17 cellular contexts compared by ENCODE assay signal in the genomic region with DNA sequence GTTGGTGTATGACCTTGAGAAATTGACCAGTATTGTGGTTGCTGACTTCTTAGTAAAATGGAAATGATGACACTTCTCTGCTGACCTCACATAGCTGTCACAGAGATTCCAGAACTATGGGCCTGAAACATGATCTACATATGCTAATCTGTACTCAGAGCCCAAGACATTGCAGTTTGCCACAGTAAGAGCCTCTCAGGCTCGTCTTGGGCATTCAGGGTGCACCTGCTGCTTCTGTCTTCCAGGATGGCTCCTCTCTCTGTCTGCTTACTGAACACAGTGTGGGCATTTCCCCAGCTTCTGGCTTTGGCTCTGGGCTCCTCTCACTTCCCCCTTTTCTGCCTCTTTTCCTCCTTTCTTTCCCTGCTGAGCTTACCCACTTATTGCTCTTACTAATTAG. TPM values are rescaled to one million over a fixed set of nuclear protein-coding genes. Genes with fewer than 3 reads are reported as not detected.
A peak's percentile ranks its signal among the peaks of the same experiment; 100 is the strongest.
DNase-seq lines count a peak whose midpoint lies in the region; ATAC-seq, FAIRE-seq and TF ChIP-seq lines count a peak whose summit lies in the region.
"Had no signal": no experiment of that assay in that cellular context is flagged by ENCODE, and none has a peak within 500 bp of the region (broad histone marks: within the 10 kb centered on the region; RNA-seq: fewer than 3 reads in every experiment).

No MANE protein-coding gene starts in this region.

- peak overlapping the region in 2 of 6 donors; percentile 69 to 85 for H3K27ac Mint-ChIP-seq in naive B cell
- no peak overlapping the region for H3K27ac Mint-ChIP-seq in nephron progenitor cell
- no peak overlapping the region for H3K27ac Mint-ChIP-seq in activated CD8-positive, alpha-beta T cell treated with anti-CD3 and anti-CD28 coated beads for 36 hours
- H3K27ac Mint-ChIP-seq: brain; CD4-positive, alpha-beta T cell; natural killer cell treated with Interleukin-12 subunit alpha and Interleukin-12 subunit beta and Interleukin-15 and Interleukin-18, amount 100 ng/mL, for 72 hours had no signal

- no peak for TF ChIP-seq POLR2A in GM12891 (IDR thresholded peaks at IDR 0.05; ENCODE audit: low read depth, low read length)
- TF ChIP-seq POLR2A in K562 (conservative IDR thresholded peaks at IDR 0.05), result no peak

- intact Hi-C loops in K562 (cut with micrococcal nuclease), result loop anchor here (5.0 kb wide), 1 partner anchor 56 kb away; no protein-coding TSS in a partner anchor
- intact Hi-C loops in activated CD8-positive, alpha-beta T cell treated with anti-CD3 and anti-CD28 coated beads for 36 hours (cut with micrococcal nuclease), result no loop called here

- no peak for TF ChIP-seq RAD21 in K562 (CRISPR knock-in tag; conservative IDR thresholded peaks at IDR 0.05 in 1 of 2, IDR thresholded peaks at IDR 0.05 in 1 of 2)

- BruUV-seq in K562 (replicated peaks; lab: Mats Ljungman, UMichigan), result no TSS peak

- H3F3A ChIP-seq in MM.1S (ENCODE audit: insufficient read depth, low read length), result no peaks in the 10 kb centered on the region

- peaks cover 0 to 2% (median 0%) of the 10 kb centered on the region in 7 donors for H3K9me3 Mint-ChIP-seq in naive B cell
- no peaks in the 10 kb centered on the region for H3K9me3 Mint-ChIP-seq in nephron progenitor cell
- no peaks in the 10 kb centered on the region for H3K9me3 Mint-ChIP-seq in activated CD8-positive, alpha-beta T cell treated with anti-CD3 and anti-CD28 coated beads for 36 hours
- H3K9me3 Mint-ChIP-seq: CD4-positive, alpha-beta T cell; natural killer cell treated with Interleukin-12 subunit alpha and Interleukin-12 subunit beta and Interleukin-15 and Interleukin-18, amount 100 ng/mL, for 72 hours had no signal

- H3K36me3 Mint-ChIP-seq in naive B cell (no peaks in the 10 kb centered on the region), nephron progenitor cell (ENCODE audit: low read depth) (no peaks in the 10 kb centered on the region)
- H3K36me3 Mint-ChIP-seq in activated CD8-positive, alpha-beta T cell treated with anti-CD3 and anti-CD28 coated beads for 36 hours (ENCODE audit: low read depth), result no peaks in the 10 kb centered on the region
- H3K36me3 Mint-ChIP-seq: brain; natural killer cell treated with Interleukin-12 subunit alpha and Interleukin-12 subunit beta and Interleukin-15 and Interleukin-18, amount 100 ng/mL, for 72 hours had no signal

- H3K27me3 Mint-ChIP-seq in naive B cell, result no peaks in the 10 kb centered on the region
- H3K27me3 Mint-ChIP-seq in nephron progenitor cell (ENCODE audit: low read depth, poor library complexity), result peaks cover 15% of the 10 kb centered on the region
- no peaks in the 10 kb centered on the region for H3K27me3 Mint-ChIP-seq in activated CD8-positive, alpha-beta T cell treated with anti-CD3 and anti-CD28 coated beads for 36 hours

- in situ Hi-C loops in K562 (cut with MboI), result no loop called here

- CTCF ChIA-PET in K562 (lab: Yijun Ruan, JAX; ENCODE audit: low intra/inter-chr PET ratio), result no interaction called here
- CTCF ChIA-PET in activated CD8-positive, alpha-beta T cell treated with anti-CD3 and anti-CD28 coated beads for 36 hours (lab: Charles Lee), result interaction anchor here (0.8 kb wide), 1 partner anchor 22 kb away, joined by 3 read pairs; no protein-coding TSS in a partner anchor

- H3K4me1 Mint-ChIP-seq in naive B cell (peaks cover 0 to 8% (median 5%) of the 10 kb centered on the region in 3 donors), nephron progenitor cell (no peaks in the 10 kb centered on the region)
- H3K4me1 Mint-ChIP-seq in activated CD8-positive, alpha-beta T cell treated with anti-CD3 and anti-CD28 coated beads for 36 hours (ENCODE audit: low read depth), result no peaks in the 10 kb centered on the region
- H3K4me1 Mint-ChIP-seq: brain had no signal

- H3K27me3 ChIP-seq in MM.1S (replicated peaks; ENCODE audit: insufficient read depth, low read length) (no peaks in the 10 kb centered on the region), K562 (ENCODE audit: control insufficient read depth in 2 of 2, insufficient read depth in 2 of 2, low read length in 2 of 2) (no peaks in the 10 kb centered on the region; a peak in 1 of 5 replicates)

- H3K4me3 Mint-ChIP-seq in naive B cell (peak overlapping the region in 1 of 8 donors; percentile 10), nephron progenitor cell (no peak overlapping the region)
- no peak overlapping the region for H3K4me3 Mint-ChIP-seq in activated CD8-positive, alpha-beta T cell treated with anti-CD3 and anti-CD28 coated beads for 36 hours
- H3K4me3 Mint-ChIP-seq: brain; CD4-positive, alpha-beta T cell; natural killer cell treated with Interleukin-12 subunit alpha and Interleukin-12 subunit beta and Interleukin-15 and Interleukin-18, amount 100 ng/mL, for 72 hours had no signal

- FAIRE-seq in GM12891 (lab: Jason Lieb, UNC) (no peak), K562 (lab: Jason Lieb, UNC) (no peak)
- FAIRE-seq: GM18507 had no signal

- 0% methylated on average over 1 of the region's 1 CpG for WGBS in K562 (ENCODE audit: insufficient coverage, low coverage, missing lambda C conversion rate)

- H3K9me2 ChIP-seq in MM.1S (replicated peaks; ENCODE audit: insufficient read depth, low read length), result no peaks in the 10 kb centered on the region

- H3K27ac ChIP-seq in MM.1S (ENCODE audit: low read length) (peak overlapping the region; percentile 16; the same call in 1 of the 2 replicates), K562 (ENCODE audit: extremely low read depth, low read depth, low read length) (no peak overlapping the region)

- H3K4me3 ChIP-seq in MM.1S (ENCODE audit: low read length) (no peak overlapping the region), K562 (no peak overlapping the region)

- H3K9me3 ChIP-seq in MM.1S (replicated peaks; ENCODE audit: insufficient read depth, low read length) (no peaks in the 10 kb centered on the region), K562 (replicated peaks; ENCODE audit: control insufficient read depth, insufficient read depth, low read depth, low read length) (no peaks in the 10 kb centered on the region)

- no peaks in the 10 kb centered on the region for H3K4me1 ChIP-seq in MM.1S (ENCODE audit: low read length)
- H3K4me1 ChIP-seq in K562 (replicated peaks in 1 of 2; ENCODE audit: control insufficient read depth in 2 of 2, insufficient read depth in 2 of 2, low read length in 2 of 2), result no peaks in the 10 kb centered on the region; a peak in 1 of 5 replicates

- H3K79me2 ChIP-seq in MM.1S (ENCODE audit: low read length) (no peaks in the 10 kb centered on the region), K562 (ENCODE audit: control insufficient read depth, insufficient read depth, low read length) (no peaks in the 10 kb centered on the region)

- H3K9ac ChIP-seq in MM.1S (ENCODE audit: low read length) (no peak overlapping the region), K562 (ENCODE audit: insufficient read depth in 1 of 2, low read depth in 2 of 2, low read length in 2 of 2) (no peak overlapping the region)

- DNase-seq in GM12891 (ENCODE audit: insufficient read length, low spot score), result no peak
- DNase-seq in MM.1S, result no peak
- DNase-seq in K562 (ENCODE audit: extremely low read depth in 1 of 4, low spot score in 3 of 4), result no peak
- no peak for DNase-seq in naive B cell
- no peak for DNase-seq in nephron progenitor cell
- no peak for DNase-seq in activated CD8-positive, alpha-beta T cell treated with anti-CD3 and anti-CD28 coated beads for 36 hours
- no peak for DNase-seq in COR-L47 (lab: John Stamatoyannopoulos, UW)
- DNase-seq: activated naive CD4-positive, alpha-beta T cell treated with Interleukin-2 at 50 U/mL for 16 hours; CD4-positive, alpha-beta T cell; effector CD4-positive, alpha-beta T cell; GDM1; NCI-H1417; NCI-H446 had no signal

- no peak for TF ChIP-seq CTCF in MM.1S (IDR thresholded peaks at IDR 0.05; ENCODE audit: low read length)
- no peak for TF ChIP-seq CTCF in K562 (IDR thresholded peaks at IDR 0.05 in 2 of 3, conservative IDR thresholded peaks at IDR 0.05 in 1 of 3; ENCODE audit: insufficient read depth in 2 of 3, low read depth in 1 of 3, low read length in 3 of 3)
- TF ChIP-seq CTCF in nephron progenitor cell (IDR thresholded peaks at IDR 0.05), result no peak
- TF ChIP-seq CTCF in activated CD8-positive, alpha-beta T cell treated with anti-CD3 and anti-CD28 coated beads for 36 hours (IDR thresholded peaks at IDR 0.05), result no peak

- H4K20me1 ChIP-seq in MM.1S (ENCODE audit: insufficient read depth, low read length) (no peaks in the 10 kb centered on the region), K562 (replicated peaks; ENCODE audit: control insufficient read depth, insufficient read depth, low read length) (no peaks in the 10 kb centered on the region)

- ATAC-seq in K562, result no peak
- ATAC-seq in naive B cell (ENCODE audit: low read depth in 2 of 2), result peak; percentile 40 to 46
- ATAC-seq in activated CD8-positive, alpha-beta T cell treated with anti-CD3 and anti-CD28 coated beads for 36 hours, result no peak
- no peak for ATAC-seq in GM21576 (IDR thresholded peaks at IDR 0.05; ENCODE audit: unreplicated experiment)
- ATAC-seq: natural killer cell treated with Interleukin-12 subunit alpha and Interleukin-12 subunit beta and Interleukin-15 and Interleukin-18, amount 100 ng/mL, for 72 hours had no signal

- H2AFZ ChIP-seq in MM.1S (ENCODE audit: low read length), result no peak overlapping the region
- no peak overlapping the region for H2AFZ ChIP-seq in K562 (ENCODE audit: low read depth, low read length)

- H3K4me2 ChIP-seq in MM.1S (ENCODE audit: low read depth, low read length) (no peak overlapping the region), K562 (ENCODE audit: insufficient read depth, low read length) (no peak overlapping the region)

- POLR2A ChIA-PET in K562 (lab: Yijun Ruan, JAX), result interaction anchor here (0.5 kb wide), 1 partner anchor 181 kb away, joined by 3 read pairs; no protein-coding TSS in a partner anchor
- POLR2A ChIA-PET in activated CD8-positive, alpha-beta T cell treated with anti-CD3 and anti-CD28 coated beads for 36 hours (lab: Charles Lee), result no interaction called here

- H3K9me1 ChIP-seq in K562 (ENCODE audit: control insufficient read depth, insufficient read depth, low read length), result no peaks in the 10 kb centered on the region

- H3K36me3 ChIP-seq in MM.1S (replicated peaks; ENCODE audit: insufficient read depth, low read length) (no peaks in the 10 kb centered on the region), K562 (ENCODE audit: control insufficient read depth, insufficient read depth, low read length) (no peaks in the 10 kb centered on the region)

- no peak for TF ChIP-seq EP300 in K562 (IDR thresholded peaks at IDR 0.05; ENCODE audit: low read length)

RNA-seq across cellular contexts. Expression of a gene that starts 22.3 kb away (rescaled TPM):
- 6.2 TPM for polyA plus RNA-seq in GM12891 (2012; ENCODE audit: low read depth, missing spikeins)
- total RNA-seq in K562 (2011; cell fraction: chromatin; rRNA removed; ENCODE audit: low replicate concordance), result 0.97 and 2.0 TPM in 2 replicates
- total RNA-seq in K562 (2011; cell fraction: nucleolus; rRNA removed), result 0.50 and 1.2 TPM in 2 replicates
- total RNA-seq in K562 (2011; cell fraction: nucleoplasm; rRNA removed), result 1.5 and 2.1 TPM in 2 replicates
- 0.54 and 0.61 TPM in 2 replicates for total RNA-seq in K562 (2014; rRNA removed)
- total RNA-seq in K562 (2014; rRNA removed; fragmentation: Illumina TruSeq; extraction: Trizol), result 0.51 and 0.54 TPM in 2 replicates
- total RNA-seq in K562 (2015; rRNA removed; fragmentation: Illumina TruSeq; extraction: Trizol), result 0.38 and 0.43 TPM in 2 replicates
- total RNA-seq in K562 (2021), result 0.54 and 0.66 TPM in 2 replicates
- polyA plus RNA-seq in K562 (2011; rRNA removed), result 1.2 and 2.6 TPM in 2 replicates
- polyA plus RNA-seq in K562 (2011; cell fraction: cytosol; rRNA removed), result 0.54 and 1.6 TPM in 2 replicates
- polyA plus RNA-seq in K562 (2011; cell fraction: nucleus; rRNA removed), result 1.5 and 4.8 TPM in 2 replicates
- 0.66 and 1.3 TPM in 2 replicates for polyA plus RNA-seq in K562 (2012)
- polyA plus RNA-seq in K562 (2014; fragmentation: Illumina TruSeq; extraction: Trizol), result 0.32 and 0.58 TPM in 2 replicates
- polyA plus RNA-seq in K562 (2014; fragmentation: Nextera tagmentation; extraction: Ambion mirVana), result under 1 TPM; 0.14 to 0.20 TPM
- 0.37 and 0.73 TPM in 2 replicates for polyA plus RNA-seq in K562 (2014; rRNA removed)
- polyA minus RNA-seq in K562 (2011; rRNA and poly(A)+ RNA removed), result 1.4 and 1.6 TPM in 2 replicates
- 0.86 TPM in 1 of 2 replicates, not detected in the other for polyA minus RNA-seq in K562 (2011; cell fraction: cytosol; rRNA and poly(A)+ RNA removed)
- polyA minus RNA-seq in K562 (2011; cell fraction: nucleus; rRNA and poly(A)+ RNA removed), result 0.54 and 2.3 TPM in 2 replicates
- 10 to 100 TPM; 31.4 to 44.5 (median 32.5) TPM for polyA plus RNA-seq in naive B cell (ENCODE audit: low read depth in 6 of 6)
- total RNA-seq in activated CD8-positive, alpha-beta T cell treated with anti-CD3 and anti-CD28 coated beads for 36 hours, result 1 to 10 TPM; 3.2 to 3.4 TPM

Comparison
In these comparisons a context has a peak if more than half of its experiments do, and no peak if none do; other contexts are left out.
1. ATAC-seq: peak in naive B cell (2 of 2); none in K562 (single experiment), activated CD8-positive, alpha-beta T cell treated with anti-CD3 and anti-CD28 coated beads for 36 hours (single experiment) and GM21576 (single experiment).